8 cellular contexts compared by ENCODE assay signal in the genomic region with DNA sequence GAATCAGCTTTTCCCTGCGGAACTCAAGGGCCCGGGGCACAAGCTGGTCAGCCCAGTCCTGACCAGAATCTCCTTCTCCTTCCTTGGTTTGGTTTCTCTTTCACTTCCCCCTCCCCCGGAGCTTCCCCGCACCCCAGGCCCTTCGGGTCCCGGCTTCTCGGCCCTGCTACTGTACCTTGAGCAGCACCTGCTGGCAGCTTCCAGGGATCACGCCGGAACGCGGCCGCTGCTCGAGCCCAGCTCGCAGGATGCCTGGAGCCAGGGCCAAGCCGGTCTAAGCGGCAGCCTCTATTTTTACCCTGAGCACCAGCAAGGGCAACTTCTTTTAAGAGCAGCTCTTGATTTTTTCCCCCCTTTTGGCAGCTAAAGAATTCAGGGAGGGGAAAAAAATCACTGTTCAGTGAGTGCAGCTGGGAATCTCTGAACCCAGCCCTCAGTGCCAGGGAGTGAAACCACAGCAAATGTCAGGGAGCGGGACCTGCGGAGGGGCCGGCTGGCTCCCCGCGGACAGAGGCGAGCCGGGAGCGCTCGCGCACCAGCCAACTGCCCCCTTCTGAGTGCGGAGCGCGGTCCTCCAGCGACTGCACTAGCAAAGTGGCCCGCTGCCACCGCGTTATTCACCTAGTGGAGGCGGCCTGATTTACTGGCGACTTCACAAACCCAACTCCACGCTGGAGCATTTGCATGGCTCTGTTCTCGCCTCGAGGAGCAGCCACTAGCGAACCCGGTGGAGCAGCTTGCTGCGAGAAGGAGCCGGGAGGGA. TPM values are rescaled to one million over a fixed set of nuclear protein-coding genes. Genes with fewer than 3 reads are reported as not detected.
DNase-seq lines count a peak whose midpoint lies in the region; ATAC-seq and TF ChIP-seq lines count a peak whose summit lies in the region.

No MANE protein-coding gene starts in this region.

- TF ChIP-seq POLR2A in suprapubic skin (IDR thresholded peaks at IDR 0.05), result no peak

- H2AFZ ChIP-seq in OCI-LY3 (ENCODE audit: low read depth, low read length) (peak overlapping the region; percentile 77), neural progenitor cell (replicated peaks) (peak overlapping the region; percentile 75)

- H4K20me1 ChIP-seq in OCI-LY3 (ENCODE audit: insufficient read depth, low read length) (no peaks in the 10 kb centered on the region), neural progenitor cell (ENCODE audit: low read depth) (no peaks in the 10 kb centered on the region)

- H3F3A ChIP-seq in neural progenitor cell (ENCODE audit: low read depth), result no peaks in the 10 kb centered on the region

- H3K9me3 ChIP-seq in OCI-LY3 (ENCODE audit: insufficient read depth, low read length), result no peaks in the 10 kb centered on the region
- no peaks in the 10 kb centered on the region for H3K9me3 ChIP-seq in neural progenitor cell (ENCODE audit: low read depth)
- no peaks in the 10 kb centered on the region for H3K9me3 ChIP-seq in suprapubic skin

- TF ChIP-seq CTCF in OCI-LY3 (IDR thresholded peaks at IDR 0.05; ENCODE audit: low read depth, low read length) (peak; percentile 81), foreskin keratinocyte (conservative IDR thresholded peaks at IDR 0.05) (peak; percentile 98), neural progenitor cell (IDR thresholded peaks at IDR 0.05) (peak; percentile 81), suprapubic skin (IDR thresholded peaks at IDR 0.05) (peak in 1 of 2 donors; percentile 70)

- H3K27me3 ChIP-seq in OCI-LY3 (ENCODE audit: low read depth, low read length), result peaks cover 23% of the 10 kb centered on the region
- no peaks in the 10 kb centered on the region for H3K27me3 ChIP-seq in foreskin keratinocyte
- H3K27me3 ChIP-seq in neural progenitor cell, result peaks cover 56% of the 10 kb centered on the region
- H3K27me3 ChIP-seq in suprapubic skin, result peaks cover 11% of the 10 kb centered on the region

- peaks cover 14% of the 10 kb centered on the region for H3K27me3 Mint-ChIP-seq in neural progenitor cell (ENCODE audit: insufficient read depth, low read depth)

- H3K79me2 ChIP-seq in OCI-LY3 (ENCODE audit: low read length), result no peaks in the 10 kb centered on the region
- no peaks in the 10 kb centered on the region for H3K79me2 ChIP-seq in neural progenitor cell (ENCODE audit: low read depth)

- peak; percentile 89 for DNase-seq in COLO829 (ENCODE audit: low spot score)
- peak; percentile 16 for DNase-seq in activated T-helper 9 cell treated with anti-CD3 and anti-CD28 coated beads, Interleukin-2, amount 50 U/mL, for 16 hours (ENCODE audit: low read depth)
- peak; percentile 59 to 81 for DNase-seq in foreskin keratinocyte
- peak; percentile 93 for DNase-seq in neural progenitor cell (ENCODE audit: low spot score)
- peak in 1 of 2 donors; percentile 85 for DNase-seq in suprapubic skin (ENCODE audit: low spot score in 2 of 2)

- H3K4me2 ChIP-seq in OCI-LY3 (ENCODE audit: low read length) (peak overlapping the region; percentile 95), neural progenitor cell (peak overlapping the region; percentile 87)

- H3K36me3 ChIP-seq in OCI-LY3 (replicated peaks; ENCODE audit: low read depth, low read length) (no peaks in the 10 kb centered on the region), neural progenitor cell (no peaks in the 10 kb centered on the region), suprapubic skin (no peaks in the 10 kb centered on the region)

- WGBS in suprapubic skin, result 2% methylated on average over 42 of the region's 42 CpGs

- H3K4me3 ChIP-seq in OCI-LY3 (ENCODE audit: low read length) (peak overlapping the region; percentile 79), neural progenitor cell (peak overlapping the region; percentile 52), suprapubic skin (peak overlapping the region; percentile 55)

- H3K9ac ChIP-seq in OCI-LY3 (ENCODE audit: low read length), result peak overlapping the region; percentile 56
- H3K9ac ChIP-seq in neural progenitor cell, result no peak overlapping the region

- TF ChIP-seq EP300 in suprapubic skin (IDR thresholded peaks at IDR 0.05), result no peak

- no peaks in the 10 kb centered on the region for H3K9me3 Mint-ChIP-seq in neural progenitor cell

- peak overlapping the region; percentile 82 for H3K4me3 Mint-ChIP-seq in neural progenitor cell

- H3K4me1 ChIP-seq in OCI-LY3 (ENCODE audit: low read length), result peaks cover 44% of the 10 kb centered on the region
- H3K4me1 ChIP-seq in foreskin keratinocyte, result peaks cover 8% of the 10 kb centered on the region
- peaks cover 17% of the 10 kb centered on the region for H3K4me1 ChIP-seq in neural progenitor cell
- H3K4me1 ChIP-seq in suprapubic skin, result peaks cover 31% of the 10 kb centered on the region

- H3K27ac Mint-ChIP-seq in neural progenitor cell, result no peak overlapping the region

- ATAC-seq in GM19328 (IDR thresholded peaks at IDR 0.05; ENCODE audit: unreplicated experiment), result peak; percentile 99
- peak; percentile 96 for ATAC-seq in HG03439 (IDR thresholded peaks at IDR 0.05; ENCODE audit: unreplicated experiment)
- peak; percentile 86 for ATAC-seq in foreskin keratinocyte

- no peaks in the 10 kb centered on the region for H3K36me3 Mint-ChIP-seq in neural progenitor cell

- H3K27ac ChIP-seq in OCI-LY3 (ENCODE audit: low read length), result peak overlapping the region; percentile 64
- peak overlapping the region; percentile 81 for H3K27ac ChIP-seq in foreskin keratinocyte
- no peak overlapping the region for H3K27ac ChIP-seq in neural progenitor cell
- peak overlapping the region; percentile 31 for H3K27ac ChIP-seq in suprapubic skin

- H3K4me1 Mint-ChIP-seq in neural progenitor cell, result peaks cover 30% of the 10 kb centered on the region

RNA-seq across cellular contexts. Expression of a gene that starts 2.4 kb away (rescaled TPM):
- total RNA-seq in foreskin keratinocyte (67.9 and 117 TPM in 2 replicates), neural progenitor cell (ENCODE audit: low replicate concordance) (0.09 TPM in 1 of 2 replicates, not detected in the other), suprapubic skin (1 to 10 TPM in 3 of 4 donors, under 1 TPM in 1; 0.87 to 3.7 (median 1.4) TPM)
- polyA plus RNA-seq in foreskin keratinocyte, result 28.3 and 51.9 TPM in 2 replicates

Comparison
In these comparisons a context has a peak if more than half of its experiments do, and no peak if none do; other contexts are left out.
1. RNA of a gene that starts 2.4 kb away (total RNA-seq): 67.9 to 117 TPM in foreskin keratinocyte; 0.87 to 3.7 TPM in suprapubic skin and 0.09 TPM in neural progenitor cell; every median in the first group is over 10 times any median in the second.
2. Peak in every context shown above with its lines, with median percentiles within 50 percentile points of each other: ATAC-seq and H3K4me3 ChIP-seq.